In the genomic region with DNA sequence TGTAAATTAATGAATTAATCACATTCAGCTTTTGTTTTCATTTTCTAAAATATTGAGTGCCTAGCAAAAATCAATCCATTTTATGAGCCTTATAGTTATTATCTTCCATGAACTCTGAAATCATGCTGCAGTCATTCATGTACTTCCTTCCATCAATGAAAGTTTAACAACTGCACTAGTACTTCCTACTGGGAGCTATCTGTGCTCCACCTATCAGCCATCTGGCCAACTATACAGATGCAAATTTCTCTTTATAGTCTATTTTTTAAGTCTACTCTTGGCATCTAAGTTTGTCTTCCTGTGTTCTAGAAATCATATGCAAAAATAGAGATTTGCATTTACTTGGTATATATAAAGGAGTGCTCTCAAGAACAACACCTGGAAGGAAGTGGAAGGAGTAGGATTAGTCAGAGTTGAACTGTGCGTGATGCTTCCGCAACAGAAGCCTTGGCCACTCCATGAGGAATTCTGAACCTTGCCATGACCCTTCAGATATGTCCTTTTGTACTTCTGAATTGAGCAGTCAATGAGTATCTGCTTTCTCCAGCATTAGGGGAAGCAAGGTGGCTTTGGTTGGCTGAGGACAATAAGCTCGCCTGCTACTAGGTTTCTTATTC, we compare ENCODE assay signal across 21 cellular contexts.
"Had no signal": no experiment of that assay in that cellular context is flagged by ENCODE, and none has a peak within 500 bp of the region (broad histone marks: within the 10 kb centered on the region; RNA-seq: fewer than 3 reads in every experiment).

No MANE protein-coding gene starts in this region.

- H3K27ac ChIP-seq: transverse colon, vagina had no signal

- ATAC-seq: activated CD8-positive, alpha-beta T cell treated with anti-CD3 and anti-CD28 coated beads for 36 hours; activated naive CD8-positive, alpha-beta T cell treated with anti-CD3 and anti-CD28 coated beads, Interleukin-2, amount 50 U/mL, for 24 hours; stimulated activated naive CD8-positive, alpha-beta T cell treated with anti-CD3 and anti-CD28 coated beads, Interleukin-15, Interleukin-2, amounts not matched to agents 100 U/mL and 50 U/mL, for 24 hours; T-cell had no signal

- H3K27me3 ChIP-seq: transverse colon, vagina had no signal

- H3K4me1 ChIP-seq: transverse colon had no signal

- H3K9me3 ChIP-seq: transverse colon, vagina had no signal

- H3K36me3 ChIP-seq: transverse colon, vagina had no signal

- FAIRE-seq: colon, keratinocyte had no signal

- DNase-seq: activated CD4-positive, alpha-beta T cell treated with anti-CD3 and anti-CD28 coated beads, Interleukin-2, amount 10 ng/mL, durations not matched to agents 24 days and 14 days; activated CD8-positive, alpha-beta T cell treated with anti-CD3 and anti-CD28 coated beads for 36 hours; activated effector memory CD4-positive, alpha-beta T cell treated with Interleukin-2 at 50 U/mL for 16 hours; activated naive CD4-positive, alpha-beta T cell treated with anti-CD3 and anti-CD28 coated beads, Interleukin-2, amount 10 ng/mL, durations not matched to agents 7 days and 5 days; activated naive CD8-positive, alpha-beta T cell treated with anti-CD3 and anti-CD28 coated beads, Interleukin-2, amount 50 U/mL, for 24 hours; activated T-cell treated with anti-CD3 and anti-CD28 coated beads, Interleukin-2, amount 50 U/mL, for 24 hours; anterior cingulate cortex; central memory CD4-positive, alpha-beta T cell; erythroblast; foreskin melanocyte; head of caudate nucleus; midbrain; naive B cell; retina; stimulated activated naive CD8-positive, alpha-beta T cell treated with anti-CD3 and anti-CD28 coated beads, Interleukin-15, Interleukin-2, amounts not matched to agents 100 U/mL and 50 U/mL, for 24 hours; substantia nigra; T-cell; transverse colon had no signal

- H3K4me3 ChIP-seq: transverse colon, vagina had no signal
